ENCODE assay signal across 1 cellular context in genomic region chr3:57555738-57556458, GRCh38.
TF ChIP-seq lines count a peak whose summit lies in the region.

Gene PDE12, plus strand, starts transcription at chr3:57556274. Its CDS starts 106 bp downstream, at chr3:57556380.

TF ChIP-seq in HepG2, 621 proteins besides CTCF, POLR2A, EP300 and RAD21 (continued from another document and continues in another):
- peak; percentile 60 for TF ChIP-seq ZBTB25 (CRISPR knock-in tag; IDR thresholded peaks at IDR 0.05)
- TF ChIP-seq ZNF574 (CRISPR knock-in tag; IDR thresholded peaks at IDR 0.05), result peak; percentile 87
- TF ChIP-seq ZSCAN12 (CRISPR knock-in tag; IDR thresholded peaks at IDR 0.05), result no peak
- no peak for TF ChIP-seq RBAK (CRISPR knock-in tag; IDR thresholded peaks at IDR 0.05)
- no peak for TF ChIP-seq SNAPC4 (CRISPR knock-in tag; IDR thresholded peaks at IDR 0.05)
- TF ChIP-seq ZNF567 (CRISPR knock-in tag; IDR thresholded peaks at IDR 0.05; ENCODE audit: borderline replicate concordance), result no peak
- peak; percentile 70; the same call in 1 of the 2 replicates for TF ChIP-seq JUNB (CRISPR knock-in tag; IDR thresholded peaks at IDR 0.05; ENCODE audit: borderline replicate concordance)
- peak; percentile 97 for TF ChIP-seq DMAP1 (CRISPR knock-in tag; IDR thresholded peaks at IDR 0.05)
- 0 out of 2 replicates have a peak, but pooled peaks have one; percentile 56 for TF ChIP-seq REXO4 (CRISPR knock-in tag; IDR thresholded peaks at IDR 0.05; ENCODE audit: borderline replicate concordance)
- TF ChIP-seq HMG20B (CRISPR knock-in tag; conservative IDR thresholded peaks at IDR 0.05), result no peak
- no peak for TF ChIP-seq SYNCRIP (IDR thresholded peaks at IDR 0.05; ENCODE audit: insufficient read depth, low read depth, low read length)
- TF ChIP-seq ZBTB44 (CRISPR knock-in tag; IDR thresholded peaks at IDR 0.05), result no peak; the same call in 1 of the 2 replicates
- TF ChIP-seq ZNF619 (CRISPR knock-in tag; IDR thresholded peaks at IDR 0.05), result no peak
- peak; percentile 90; the same call in 1 of the 2 replicates for TF ChIP-seq ZNF280D (CRISPR knock-in tag; IDR thresholded peaks at IDR 0.05)
- TF ChIP-seq PHF20 (CRISPR knock-in tag; IDR thresholded peaks at IDR 0.05), result peak; percentile 94
- TF ChIP-seq PTBP1 (IDR thresholded peaks at IDR 0.05; ENCODE audit: low read depth, low read length, poor library complexity, severe bottlenecking), result no peak
- no peak; the same call in 1 of the 2 replicates for TF ChIP-seq CSRNP2 (CRISPR knock-in tag; conservative IDR thresholded peaks at IDR 0.05; ENCODE audit: low read depth)
- TF ChIP-seq JUND (CRISPR knock-in tag; IDR thresholded peaks at IDR 0.05), result 0 out of 2 replicates have a peak, but pooled peaks have one; percentile 20
- TF ChIP-seq ARNTL (CRISPR knock-in tag; IDR thresholded peaks at IDR 0.05), result peak; percentile 95
- no peak for TF ChIP-seq ZNF740 (CRISPR knock-in tag; IDR thresholded peaks at IDR 0.05)
- peak; percentile 59; the same call in 1 of the 2 replicates for TF ChIP-seq ZSCAN22 (CRISPR knock-in tag; IDR thresholded peaks at IDR 0.05)
- no peak for TF ChIP-seq SCMH1 (CRISPR knock-in tag; IDR thresholded peaks at IDR 0.05; ENCODE audit: borderline replicate concordance)
- TF ChIP-seq CREB1 (IDR thresholded peaks at IDR 0.05), result peak; percentile 88
- peak; percentile 92 for TF ChIP-seq CREB1 (CRISPR knock-in tag; IDR thresholded peaks at IDR 0.05)
- TF ChIP-seq TCF12 (IDR thresholded peaks at IDR 0.05), result no peak
- no peak for TF ChIP-seq TCF12 (CRISPR knock-in tag; IDR thresholded peaks at IDR 0.05)
- peak; percentile 69; the same call in 1 of the 2 replicates for TF ChIP-seq CREBL2 (CRISPR knock-in tag; IDR thresholded peaks at IDR 0.05; ENCODE audit: borderline replicate concordance)
- no peak for TF ChIP-seq MAFK (conservative IDR thresholded peaks at IDR 0.05 in 1 of 2, IDR thresholded peaks at IDR 0.05 in 1 of 2; ENCODE audit: low read length in 2 of 2)
- TF ChIP-seq THAP9 (CRISPR knock-in tag; IDR thresholded peaks at IDR 0.05; ENCODE audit: borderline replicate concordance), result peak; percentile 87
- no peak for TF ChIP-seq DPF2 (CRISPR knock-in tag; IDR thresholded peaks at IDR 0.05; ENCODE audit: borderline replicate concordance, low read depth)
- no peak; the same call in 1 of the 2 replicates for TF ChIP-seq ZNF362 (CRISPR knock-in tag; IDR thresholded peaks at IDR 0.05; ENCODE audit: borderline replicate concordance)
- TF ChIP-seq ZNF12 (CRISPR knock-in tag; IDR thresholded peaks at IDR 0.05), result no peak
